ENCODE assay signal across 8 cellular contexts in the genomic region with DNA sequence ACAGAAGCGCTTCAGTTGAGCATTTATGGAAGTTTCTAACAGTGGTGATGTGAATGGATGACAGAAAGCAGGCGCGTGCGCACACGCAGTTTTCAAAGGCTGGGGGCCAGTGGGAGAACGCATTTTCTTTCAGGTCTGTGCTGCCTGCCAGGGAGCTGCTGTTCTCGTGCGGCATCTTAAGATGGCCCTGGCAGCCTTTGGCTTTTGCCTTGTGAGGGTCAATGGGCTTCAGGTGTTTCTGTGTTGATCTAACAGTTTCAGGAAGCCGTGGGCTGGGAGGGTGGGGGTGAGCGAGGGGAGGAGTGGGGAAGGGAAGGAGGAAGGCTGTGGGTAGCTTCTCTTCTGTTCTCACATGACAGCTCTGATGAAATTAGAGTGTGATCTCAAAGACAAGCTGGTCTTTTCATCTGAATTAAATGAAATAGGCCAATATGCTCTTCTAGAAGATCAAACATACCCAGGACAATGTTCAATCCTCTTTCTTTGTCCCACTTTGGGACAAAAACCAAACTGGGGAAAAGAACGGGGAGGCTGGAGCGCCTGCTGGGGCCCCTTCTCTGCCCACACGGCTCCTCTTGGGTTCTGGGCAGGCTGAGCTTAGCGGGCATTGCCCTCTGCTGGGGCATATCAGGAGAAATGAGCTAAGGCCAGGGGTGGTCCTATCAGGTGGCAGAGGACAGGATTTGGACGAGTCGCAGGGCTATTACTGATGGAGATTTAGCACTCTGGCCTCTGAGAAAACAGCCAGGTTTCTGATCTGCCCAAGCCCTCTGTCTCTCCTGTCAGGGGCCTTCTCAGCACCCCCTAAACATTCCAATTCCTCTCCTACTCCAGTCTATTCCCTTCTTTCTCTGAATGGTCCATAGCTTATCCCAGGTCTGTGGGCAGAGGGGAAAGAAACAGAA.
DNase-seq lines count a peak whose midpoint lies in the region; ATAC-seq and TF ChIP-seq lines count a peak whose summit lies in the region.

No MANE protein-coding gene starts in this region.

- no peaks in the 10 kb centered on the region for H3K36me3 Mint-ChIP-seq in Calu3 (ENCODE audit: insufficient read depth, unreplicated experiment)

- intact Hi-C loops in Calu3 (cut with micrococcal nuclease; ENCODE audit: unreplicated experiment), result loop anchor here (1.0 to 5.0 kb wide), 2 partner anchors 185 to 278 kb away; partner anchors contain the start of gene PELI1
- intact Hi-C loops in breast epithelium (cut with DNase I; ENCODE audit: low total_unique reads), result loop anchor here (10.0 kb wide), 1 partner anchor 283 kb away; no protein-coding TSS in a partner anchor

- H3K4me1 Mint-ChIP-seq in Calu3 (ENCODE audit: low read depth, unreplicated experiment), result peaks cover 28% of the 10 kb centered on the region

- BruUV-seq in Calu3 (replicated peaks; lab: Mats Ljungman, UMichigan), result no TSS peak

- H3K27ac ChIP-seq in breast epithelium, result peak overlapping the region; percentile 44 to 45
- H3K27ac ChIP-seq in layer of hippocampus (ENCODE audit: low read depth, low read length), result peak overlapping the region; percentile 76

- no peak for TF ChIP-seq POLR2A in breast epithelium (IDR thresholded peaks at IDR 0.05)

- H3K27me3 Mint-ChIP-seq in Calu3 (ENCODE audit: unreplicated experiment), result peaks cover under 1% of the 10 kb centered on the region

- H3K4me3 Mint-ChIP-seq in Calu3 (ENCODE audit: low read depth, unreplicated experiment), result no peak overlapping the region

- H3K36me3 ChIP-seq in breast epithelium, result no peaks in the 10 kb centered on the region

- CTCF ChIA-PET in Calu3 (lab: Charles Lee), result interaction anchor here (0.6 to 3.4 kb wide), 12 partner anchors 13 to 487 kb away, joined by 3 to 99 read pairs (median 3); partner anchors contain the start of gene UGP2

- peaks cover 5 to 9% of the 10 kb centered on the region in 2 donors for H3K4me1 ChIP-seq in breast epithelium

- H3K9me3 Mint-ChIP-seq in Calu3 (ENCODE audit: low read depth, unreplicated experiment), result no peaks in the 10 kb centered on the region

- peak overlapping the region in 1 of 3 donors; percentile 20 for H3K4me3 ChIP-seq in breast epithelium

- ATAC-seq in GM19351 (IDR thresholded peaks at IDR 0.05; ENCODE audit: unreplicated experiment), result no peak

- no peak overlapping the region for H3K27ac Mint-ChIP-seq in Calu3 (ENCODE audit: unreplicated experiment)

- H3K9me3 ChIP-seq in breast epithelium, result no peaks in the 10 kb centered on the region

- DNase-seq in Calu3 (peak; percentile 43), HT1080 (ENCODE audit: low read depth) (peak; percentile 24), T-helper 9 cell (peak; percentile 15), breast epithelium (ENCODE audit: low spot score in 2 of 2) (no peak), GM19240 (ENCODE audit: insufficient read length, low spot score) (no peak)
- peak; percentile 65 for DNase-seq in stimulated activated CD4-positive, alpha-beta T cell treated with anti-CD3 and anti-CD28 coated beads, Interleukin-4, amount 100 ng/mL, for 24 hours

- no peaks in the 10 kb centered on the region for H3K27me3 ChIP-seq in breast epithelium
- H3K27me3 ChIP-seq in layer of hippocampus (ENCODE audit: control insufficient read depth, insufficient read depth, low read length), result no peaks in the 10 kb centered on the region

- TF ChIP-seq CTCF in Calu3 (IDR thresholded peaks at IDR 0.05; ENCODE audit: unreplicated experiment) (peak; percentile 37), breast epithelium (IDR thresholded peaks at IDR 0.05) (peak in 2 of 3 donors; percentile 32 to 39)

Comparison
In these comparisons a context has a peak if more than half of its experiments do, and no peak if none do; other contexts are left out.
1. DNase-seq: peak in Calu3 (single experiment), HT1080 (single experiment), T-helper 9 cell (single experiment) and stimulated activated CD4-positive, alpha-beta T cell treated with anti-CD3 and anti-CD28 coated beads, Interleukin-4, amount 100 ng/mL, for 24 hours (single experiment); none in breast epithelium (0 of 2) and GM19240 (single experiment).